1 cellular context compared by ENCODE assay signal in genomic region chr19:49889687-49890348, GRCh38.
TF ChIP-seq lines count a peak whose summit lies in the region.

No MANE protein-coding gene starts in this region.

TF ChIP-seq in K562, 482 proteins besides CTCF, POLR2A, EP300 and RAD21 (continued from another document and continues in another):
- TF ChIP-seq SP2 (IDR thresholded peaks at IDR 0.05; ENCODE audit: extremely low read depth, low read depth, low read length, poor library complexity, severe bottlenecking) (no peak), ATF3 (IDR thresholded peaks at IDR 0.05) (no peak), ATF3 (CRISPR knock-in tag; conservative IDR thresholded peaks at IDR 0.05) (peak; percentile 99), ZNF197 (CRISPR knock-in tag; IDR thresholded peaks at IDR 0.05; ENCODE audit: low read depth) (no peak; the same call in 1 of the 2 replicates), ZNF830 (CRISPR knock-in tag; IDR thresholded peaks at IDR 0.05) (no peak), USF2 (CRISPR knock-in tag; IDR thresholded peaks at IDR 0.05) (peak; percentile 75), FOSL1 (tag; conservative IDR thresholded peaks at IDR 0.05) (peak; percentile 67; the same call in 1 of the 2 replicates), ZZZ3 (IDR thresholded peaks at IDR 0.05) (no peak), BRF2 (IDR thresholded peaks at IDR 0.05; ENCODE audit: borderline replicate concordance, insufficient read depth, insufficient read length) (no peak), EZH2 (IDR thresholded peaks at IDR 0.05; ENCODE audit: borderline replicate concordance, low read depth, low read length) (no peak), DEAF1 (CRISPR knock-in tag; IDR thresholded peaks at IDR 0.05) (no peak), XRCC5 (IDR thresholded peaks at IDR 0.05; ENCODE audit: low read depth, low read length) (peak; percentile 77; the same call in 1 of the 2 replicates), PRMT5 (CRISPR knock-in tag; IDR thresholded peaks at IDR 0.05) (peak; percentile 92), ZNF277 (CRISPR knock-in tag; IDR thresholded peaks at IDR 0.05; ENCODE audit: borderline replicate concordance) (no peak), HMGXB4 (CRISPR knock-in tag; IDR thresholded peaks at IDR 0.05) (peak; percentile 100), ZFP91 (CRISPR knock-in tag; IDR thresholded peaks at IDR 0.05) (peak; percentile 78), ZNF280B (CRISPR knock-in tag; IDR thresholded peaks at IDR 0.05) (no peak), CBFA2T2 (conservative IDR thresholded peaks at IDR 0.05) (no peak), ETS1 (conservative IDR thresholded peaks at IDR 0.05; ENCODE audit: control insufficient read depth, low read depth, low read length) (peak; percentile 78), HDAC1 (IDR thresholded peaks at IDR 0.05) (peak in 1 of 2 experiments; percentile 97; a peak in 2 of 4 replicates), CREM (IDR thresholded peaks at IDR 0.05; ENCODE audit: low read depth) (peak; percentile 89), IFI16 (CRISPR knock-in tag; IDR thresholded peaks at IDR 0.05) (no peak), CREB3L1 (IDR thresholded peaks at IDR 0.05; ENCODE audit: borderline replicate concordance, low read depth) (peak; percentile 99), PCBP1 (IDR thresholded peaks at IDR 0.05; ENCODE audit: low read depth, low read length, poor library complexity, severe bottlenecking) (peak; percentile 23), BMI1 (IDR thresholded peaks at IDR 0.05; ENCODE audit: low read length) (no peak), FIP1L1 (IDR thresholded peaks at IDR 0.05; ENCODE audit: low read depth, low read length, poor library complexity, severe bottlenecking) (peak; percentile 97), ATF4 (CRISPR knock-in tag; IDR thresholded peaks at IDR 0.05) (no peak; the same call in 1 of the 2 replicates), ZNF318 (IDR thresholded peaks at IDR 0.05; ENCODE audit: borderline replicate concordance in 1 of 2, low read depth in 1 of 2) (no peak), ZNF766 (CRISPR knock-in tag; conservative IDR thresholded peaks at IDR 0.05) (peak; percentile 83; the same call in 1 of the 2 replicates), SREBF1 (IDR thresholded peaks at IDR 0.05; ENCODE audit: borderline replicate concordance, low read depth, low read length) (no peak), GABPB1 (CRISPR knock-in tag; IDR thresholded peaks at IDR 0.05) (peak; percentile 92), RNF2 (IDR thresholded peaks at IDR 0.05) (peak; percentile 99)
